In the genomic region with DNA sequence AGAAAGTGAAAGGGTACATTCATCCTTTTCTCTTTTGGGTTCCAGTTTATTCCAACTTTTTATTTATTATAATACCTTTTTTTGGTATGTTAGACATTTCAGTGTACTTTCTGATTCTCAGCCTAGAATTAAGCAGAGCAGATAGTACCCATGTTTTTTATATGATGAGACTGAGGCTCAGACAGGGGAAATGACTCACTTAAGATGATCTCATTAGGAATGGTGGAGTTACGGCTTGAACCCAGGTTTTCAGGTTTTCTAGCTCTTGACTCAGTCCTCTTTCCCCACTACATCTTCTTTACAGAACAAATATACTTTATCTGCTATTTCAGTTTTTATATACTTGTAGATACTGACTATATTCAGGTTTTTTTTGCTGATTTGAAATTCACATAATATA, we compare ENCODE assay signal across 30 cellular contexts. TPM values are rescaled to one million over a fixed set of nuclear protein-coding genes. Genes with fewer than 3 reads are reported as not detected.
A peak's percentile ranks its signal among the peaks of the same experiment; 100 is the strongest.
DNase-seq lines count a peak whose midpoint lies in the region; ATAC-seq and TF ChIP-seq lines count a peak whose summit lies in the region.
"Had no signal": no experiment of that assay in that cellular context is flagged by ENCODE, and none has a peak within 500 bp of the region (broad histone marks: within the 10 kb centered on the region; RNA-seq: fewer than 3 reads in every experiment).

No MANE protein-coding gene starts in this region.

- no peaks in the 10 kb centered on the region for H3K27me3 Mint-ChIP-seq in activated T-cell treated with anti-CD3 and anti-CD28 coated beads, Interleukin-2, amount 50 U/mL, for 4 hours (ENCODE audit: low read depth)
- H3K27me3 Mint-ChIP-seq: activated CD4-positive, alpha-beta T cell treated with anti-CD3 and anti-CD28 coated beads, Interleukin-2, amount 10 ng/mL, durations not matched to agents 7 days and 5 days; activated CD8-positive, alpha-beta memory T cell treated with anti-CD3 and anti-CD28 coated beads, Interleukin-2, amount 10 ng/mL, durations not matched to agents 7 days and 5 days had no signal

- TF ChIP-seq CTCF in astrocyte of the spinal cord (IDR thresholded peaks at IDR 0.05; ENCODE audit: low read depth, low read length) (no peak), foreskin fibroblast (IDR thresholded peaks at IDR 0.05; ENCODE audit: low read depth, low read length) (no peak)

- no peaks in the 10 kb centered on the region for H3K4me1 Mint-ChIP-seq in activated T-cell treated with anti-CD3 and anti-CD28 coated beads, Interleukin-2, amount 50 U/mL, for 4 hours (ENCODE audit: low read depth)
- H3K4me1 Mint-ChIP-seq: activated CD4-positive, alpha-beta T cell treated with anti-CD3 and anti-CD28 coated beads, Interleukin-2, amount 10 ng/mL, durations not matched to agents 7 days and 5 days; activated CD8-positive, alpha-beta memory T cell treated with anti-CD3 and anti-CD28 coated beads, Interleukin-2, amount 10 ng/mL, durations not matched to agents 7 days and 5 days; natural killer cell had no signal

- no peak overlapping the region for H3K4me3 Mint-ChIP-seq in activated T-cell treated with anti-CD3 and anti-CD28 coated beads, Interleukin-2, amount 50 U/mL, for 4 hours
- H3K4me3 Mint-ChIP-seq: activated CD4-positive, alpha-beta T cell treated with anti-CD3 and anti-CD28 coated beads, Interleukin-2, amount 10 ng/mL, durations not matched to agents 7 days and 5 days; activated CD8-positive, alpha-beta memory T cell treated with anti-CD3 and anti-CD28 coated beads, Interleukin-2, amount 10 ng/mL, durations not matched to agents 7 days and 5 days; natural killer cell had no signal

- no peak for ATAC-seq in GM21423 (IDR thresholded peaks at IDR 0.05; ENCODE audit: unreplicated experiment)
- no peak for ATAC-seq in activated T-cell treated with anti-CD3 and anti-CD28 coated beads, Interleukin-2, amount 50 U/mL, for 4 hours
- ATAC-seq: activated CD8-positive, alpha-beta memory T cell treated with anti-CD3 and anti-CD28 coated beads, Interleukin-2, amount 10 ng/mL, durations not matched to agents 7 days and 5 days; activated naive CD4-positive, alpha-beta T cell treated with anti-CD3 and anti-CD28 coated beads, Interleukin-2, amount 50 U/mL, for 72 hours; left ventricle myocardium superior; natural killer cell; Panc1 had no signal

- in situ Hi-C loops in astrocyte of the spinal cord (cut with HindIII; ENCODE audit: low sequenced_read_pairs) = no loop called here

- no peak overlapping the region for H3K4me3 ChIP-seq in astrocyte of the spinal cord (ENCODE audit: low read depth, low read length)
- no peak overlapping the region for H3K4me3 ChIP-seq in foreskin fibroblast (ENCODE audit: low read depth in 1 of 2, low read length in 2 of 2)
- H3K4me3 ChIP-seq: dorsolateral prefrontal cortex, ovary, testis, vagina had no signal

- H3K9me3 Mint-ChIP-seq in activated T-cell treated with anti-CD3 and anti-CD28 coated beads, Interleukin-2, amount 50 U/mL, for 4 hours = no peaks in the 10 kb centered on the region
- H3K9me3 Mint-ChIP-seq: activated CD4-positive, alpha-beta T cell treated with anti-CD3 and anti-CD28 coated beads, Interleukin-2, amount 10 ng/mL, durations not matched to agents 7 days and 5 days; activated naive CD4-positive, alpha-beta T cell treated with anti-CD3 and anti-CD28 coated beads, Interleukin-2, amount 50 U/mL, for 72 hours; natural killer cell had no signal

- peaks cover 24% of the 10 kb centered on the region for H3K36me3 Mint-ChIP-seq in activated T-cell treated with anti-CD3 and anti-CD28 coated beads, Interleukin-2, amount 50 U/mL, for 4 hours (ENCODE audit: insufficient read depth)

- peak; percentile 13 for DNase-seq in Daoy (ENCODE audit: low read depth)
- DNase-seq in LHCN-M2 (ENCODE audit: low read depth) = peak; percentile 22
- DNase-seq in astrocyte of the spinal cord (ENCODE audit: low read depth, low spot score) = peak; percentile 8
- DNase-seq in foreskin fibroblast = peak; percentile 9 to 17
- no peak for DNase-seq in activated T-cell treated with anti-CD3 and anti-CD28 coated beads, Interleukin-2, amount 50 U/mL, for 4 hours
- no peak for DNase-seq in activated CD4-positive, alpha-beta T cell treated with anti-CD3 and anti-CD28 coated beads, Interleukin-2, amount 50 U/mL, for 4 hours
- no peak for DNase-seq in putamen (ENCODE audit: low spot score)
- DNase-seq: activated CD4-positive, alpha-beta T cell treated with anti-CD3 and anti-CD28 coated beads, Interleukin-2, amount 10 ng/mL, durations not matched to agents 7 days and 5 days; activated CD8-positive, alpha-beta memory T cell treated with anti-CD3 and anti-CD28 coated beads, Interleukin-2, amount 10 ng/mL, durations not matched to agents 7 days and 5 days; anterior cingulate cortex; dorsolateral prefrontal cortex; GOT3; KG1; left ventricle myocardium superior; midbrain; MV-4-11; natural killer cell; NCI-H2171 treated with DMSO at 0.1 percent for 48 hours; NCI-H526; ovary; stimulated activated CD4-positive, alpha-beta T cell treated with anti-CD3 and anti-CD28 coated beads, Interleukin-12 subunit alpha, Interleukin-12 subunit beta, amount 100 ng/mL, for 4 hours; stimulated activated CD4-positive, alpha-beta T cell treated with anti-CD3 and anti-CD28 coated beads, Interleukin-4, amount 100 ng/mL, for 24 hours; stimulated activated naive CD4-positive, alpha-beta T cell; testis; WERI-Rb-1 had no signal

RNA-seq across cellular contexts. Expression of gene OTX1, which starts 51.7 kb away (rescaled TPM):
- total RNA-seq in Daoy (2014; rRNA removed; shearing (Covaris generic)) = 0.17 TPM in 1 of 2 replicates, not detected in the other
- 0.11 and 2.6 TPM in 2 replicates for total RNA-seq in LHCN-M2 (2014; rRNA removed)
- polyA plus RNA-seq in LHCN-M2 (2012) = 0.39 TPM
- total RNA-seq in activated T-cell treated with anti-CD3 and anti-CD28 coated beads, Interleukin-2, amount 50 U/mL, for 4 hours = not detected
- total RNA-seq: activated CD4-positive, alpha-beta T cell treated with anti-CD3 and anti-CD28 coated beads, Interleukin-2, amount 10 ng/mL, durations not matched to agents 7 days and 5 days; activated naive CD4-positive, alpha-beta T cell treated with anti-CD3 and anti-CD28 coated beads, Interleukin-2, amount 50 U/mL, for 72 hours; left ventricle myocardium superior; natural killer cell; T-helper 2 cell treated with Interferon-gamma antibody and Interleukin-4, amounts not matched to agents 100 ng/mL and 5 ng/mL, for 36 hours; vagina had no signal

Comparison
In these comparisons a context has a peak if more than half of its experiments do, and no peak if none do; other contexts are left out.
1. DNase-seq: peak in Daoy (single experiment), LHCN-M2 (single experiment), astrocyte of the spinal cord (single experiment) and foreskin fibroblast (2 of 2); none in activated T-cell treated with anti-CD3 and anti-CD28 coated beads, Interleukin-2, amount 50 U/mL, for 4 hours (single experiment), activated CD4-positive, alpha-beta T cell treated with anti-CD3 and anti-CD28 coated beads, Interleukin-2, amount 50 U/mL, for 4 hours (0 of 2) and putamen (single experiment).